Comparison of ENCODE assay signal across 23 cellular contexts in the genomic region with DNA sequence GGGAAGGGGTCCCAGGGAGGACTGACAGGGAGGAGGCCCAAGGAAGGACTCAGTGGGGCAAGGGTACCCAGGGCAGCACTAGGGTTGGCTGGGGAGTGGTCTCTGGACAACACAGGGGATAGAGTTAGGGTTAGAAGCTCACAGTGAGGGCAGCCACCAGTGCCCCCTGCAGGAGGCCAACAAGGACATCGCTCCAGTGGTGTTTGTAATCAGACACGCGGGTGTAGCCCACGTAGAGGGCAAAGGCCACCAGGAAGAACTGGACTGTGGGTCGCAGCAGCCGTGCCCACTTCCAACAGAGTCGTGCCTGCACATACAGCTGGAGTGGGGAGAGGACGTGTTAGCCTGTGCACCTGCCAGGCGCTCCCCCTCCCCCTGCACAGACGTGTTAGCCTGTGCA. TPM values are rescaled to one million over a fixed set of nuclear protein-coding genes. Genes with fewer than 3 reads are reported as not detected.
DNase-seq lines count a peak whose midpoint lies in the region; ATAC-seq and TF ChIP-seq lines count a peak whose summit lies in the region.
"Had no signal": no experiment of that assay in that cellular context is flagged by ENCODE, and none has a peak within 500 bp of the region (broad histone marks: within the 10 kb centered on the region; RNA-seq: fewer than 3 reads in every experiment).

No MANE protein-coding gene starts in this region.

- H2AFZ ChIP-seq in SK-N-SH (ENCODE audit: low read depth) (no peak overlapping the region), HCT116 (ENCODE audit: low read depth, low read length, poor library complexity, severe bottlenecking) (no peak overlapping the region)

- no peak for TF ChIP-seq POLR2A in HCT116 (IDR thresholded peaks at IDR 0.05; ENCODE audit: borderline replicate concordance, extremely low read depth, insufficient read depth, insufficient read length)

- no peaks in the 10 kb centered on the region for H3K9me3 Mint-ChIP-seq in endodermal cell
- no peaks in the 10 kb centered on the region for H3K9me3 Mint-ChIP-seq in type B pancreatic cell
- no peaks in the 10 kb centered on the region for H3K9me3 Mint-ChIP-seq in activated CD4-positive, alpha-beta memory T cell treated with anti-CD3 and anti-CD28 coated beads for 36 hours
- H3K9me3 Mint-ChIP-seq in effector memory CD8-positive, alpha-beta T cell: no peaks in the 10 kb centered on the region
- H3K9me3 Mint-ChIP-seq: activated CD4-positive, alpha-beta memory T cell treated with anti-CD3 and anti-CD28 coated beads, Interleukin-2, amount 10 ng/mL, durations not matched to agents 7 days and 5 days; naive thymus-derived CD8-positive, alpha-beta T cell had no signal

- DNase-seq in SK-N-SH (no peak), HCT116 (ENCODE audit: low read depth, low spot score) (no peak), endodermal cell (peak; percentile 48), type B pancreatic cell (ENCODE audit: extremely low spot score, unreplicated experiment) (peak; percentile 53), dermis blood vessel endothelial cell (no peak)
- DNase-seq in activated CD4-positive, alpha-beta memory T cell treated with anti-CD3 and anti-CD28 coated beads for 36 hours: no peak
- DNase-seq in effector memory CD8-positive, alpha-beta T cell: no peak
- DNase-seq: ACHN; activated CD4-positive, alpha-beta memory T cell treated with anti-CD3 and anti-CD28 coated beads, Interleukin-2, amount 10 ng/mL, durations not matched to agents 7 days and 5 days; activated T-cell treated with anti-CD3 and anti-CD28 coated beads for 4 hours; Calu3; left lung; naive thymus-derived CD8-positive, alpha-beta T cell; NCI-H2171 treated with DMSO at 0.1 percent for 48 hours; NCI-H526; ovary; right lobe of liver; stimulated activated CD8-positive, alpha-beta memory T cell treated with anti-CD3 and anti-CD28 coated beads, Interleukin-4, amount 100 ng/mL, for 48 hours; T1000 had no signal

- H3K27me3 Mint-ChIP-seq in endodermal cell (ENCODE audit: insufficient read depth) (no peaks in the 10 kb centered on the region), type B pancreatic cell (peaks cover 13% of the 10 kb centered on the region)
- peaks cover 23% of the 10 kb centered on the region for H3K27me3 Mint-ChIP-seq in activated CD4-positive, alpha-beta memory T cell treated with anti-CD3 and anti-CD28 coated beads for 36 hours
- peaks cover 29 to 45% of the 10 kb centered on the region in 2 donors for H3K27me3 Mint-ChIP-seq in effector memory CD8-positive, alpha-beta T cell

- TF ChIP-seq CTCF in SK-N-SH (IDR thresholded peaks at IDR 0.05) (peak; percentile 20; the same call in 1 of the 2 replicates), HCT116 (IDR thresholded peaks at IDR 0.05 in 2 of 3, conservative IDR thresholded peaks at IDR 0.05 in 1 of 3; ENCODE audit: borderline replicate concordance in 1 of 3, insufficient read depth in 1 of 3, low read depth in 2 of 3, low read length in 2 of 3) (peak in 2 of 3 experiments; percentile 27 to 32; a peak in 2 of 6 replicates), endodermal cell (conservative IDR thresholded peaks at IDR 0.05) (peak; percentile 59), type B pancreatic cell (conservative IDR thresholded peaks at IDR 0.05) (peak; percentile 33)

- WGBS in SK-N-SH (ENCODE audit: low lambda C conversion rate): 82% methylated on average over 6 of the region's 10 CpGs
- 90 to 94% methylated on average over 4 to 9 of the region's 10 CpGs for WGBS in endodermal cell (ENCODE audit: insufficient coverage in 1 of 2, insufficient read length in 1 of 2), 2 experiments

- intact Hi-C loops in HCT116 (cut with micrococcal nuclease): no loop called here
- intact Hi-C loops in activated CD4-positive, alpha-beta memory T cell treated with anti-CD3 and anti-CD28 coated beads for 36 hours (cut with micrococcal nuclease): no loop called here

- H3K27ac Mint-ChIP-seq in endodermal cell: no peak overlapping the region
- H3K27ac Mint-ChIP-seq in type B pancreatic cell: no peak overlapping the region
- H3K27ac Mint-ChIP-seq in activated CD4-positive, alpha-beta memory T cell treated with anti-CD3 and anti-CD28 coated beads for 36 hours: no peak overlapping the region
- H3K27ac Mint-ChIP-seq in effector memory CD8-positive, alpha-beta T cell: no peak overlapping the region
- H3K27ac Mint-ChIP-seq: activated CD4-positive, alpha-beta memory T cell treated with anti-CD3 and anti-CD28 coated beads, Interleukin-2, amount 10 ng/mL, durations not matched to agents 7 days and 5 days; naive thymus-derived CD8-positive, alpha-beta T cell had no signal

- H3K9ac ChIP-seq in SK-N-SH (no peak overlapping the region), HCT116 (ENCODE audit: low read length) (no peak overlapping the region), endodermal cell (ENCODE audit: extremely low read depth, low read length, poor library complexity, severe bottlenecking) (no peak overlapping the region)
- H3K9ac ChIP-seq: BLaER1 treated with 17β-estradiol and CSF1 and Interleukin-3, amounts not matched to agents 10 nM and 100 nM had no signal

- CTCF ChIA-PET in SK-N-SH (lab: Yijun Ruan, JAX): interaction anchor here (1.0 to 1.3 kb wide), 2 partner anchors 14 to 15 kb away, joined by 3 to 4 read pairs; no protein-coding TSS in a partner anchor
- CTCF ChIA-PET in HCT116 (lab: Charles Lee): no interaction called here
- CTCF ChIA-PET in activated CD4-positive, alpha-beta memory T cell treated with anti-CD3 and anti-CD28 coated beads for 36 hours (lab: Charles Lee): no interaction called here

- no peak overlapping the region for H3K4me3 Mint-ChIP-seq in endodermal cell
- no peak overlapping the region for H3K4me3 Mint-ChIP-seq in type B pancreatic cell
- no peak overlapping the region for H3K4me3 Mint-ChIP-seq in activated CD4-positive, alpha-beta memory T cell treated with anti-CD3 and anti-CD28 coated beads for 36 hours
- no peak overlapping the region for H3K4me3 Mint-ChIP-seq in effector memory CD8-positive, alpha-beta T cell
- H3K4me3 Mint-ChIP-seq: activated CD4-positive, alpha-beta memory T cell treated with anti-CD3 and anti-CD28 coated beads, Interleukin-2, amount 10 ng/mL, durations not matched to agents 7 days and 5 days; naive thymus-derived CD8-positive, alpha-beta T cell had no signal

- no peaks in the 10 kb centered on the region for H3F3A ChIP-seq in SK-N-SH (replicated peaks; ENCODE audit: insufficient read depth)

- H3K9me2 ChIP-seq in SK-N-SH (no peaks in the 10 kb centered on the region), HCT116 (ENCODE audit: insufficient read depth) (no peaks in the 10 kb centered on the region)

- no peak for ATAC-seq in SK-N-SH treated with all-trans-retinoic acid at 6 μM for 48 hours
- ATAC-seq in HCT116: peak; percentile 59; the same call in 1 of the 2 replicates
- ATAC-seq in effector memory CD8-positive, alpha-beta T cell (replicated peaks): no peak
- ATAC-seq: left lung; naive thymus-derived CD8-positive, alpha-beta T cell had no signal

- H3K4me2 ChIP-seq in SK-N-SH (no peak overlapping the region), HCT116 (ENCODE audit: low read length) (no peak overlapping the region)
- H3K4me2 ChIP-seq: BLaER1 treated with 17β-estradiol and CSF1 and Interleukin-3, amounts not matched to agents 10 nM and 100 nM had no signal

- no peaks in the 10 kb centered on the region for H3K36me3 ChIP-seq in SK-N-SH (replicated peaks in 1 of 2; ENCODE audit: control insufficient read depth in 1 of 2, insufficient read depth in 2 of 2, low read length in 1 of 2)
- H3K36me3 ChIP-seq in HCT116 (ENCODE audit: control insufficient read depth in 1 of 2, insufficient read depth in 2 of 2, low read length in 2 of 2): peaks cover 16 to 34% of the 10 kb centered on the region in 2 experiments; a peak in 3 of 4 replicates
- peaks cover 4% of the 10 kb centered on the region for H3K36me3 ChIP-seq in endodermal cell (ENCODE audit: control insufficient read depth, insufficient read depth, low read length)
- H3K36me3 ChIP-seq: BLaER1 treated with 17β-estradiol and CSF1 and Interleukin-3, amounts not matched to agents 10 nM and 100 nM; left lung; ovary; right lobe of liver had no signal

- H3K79me2 ChIP-seq in SK-N-SH (ENCODE audit: insufficient read depth): no peaks in the 10 kb centered on the region
- peaks cover 26% of the 10 kb centered on the region for H3K79me2 ChIP-seq in HCT116 (ENCODE audit: insufficient read depth, low read length)

- H3K27ac ChIP-seq in SK-N-SH (ENCODE audit: low read depth in 2 of 2, low read length in 1 of 2): no peak overlapping the region
- H3K27ac ChIP-seq in HCT116 (ENCODE audit: low read depth, low read length): no peak overlapping the region
- H3K27ac ChIP-seq in endodermal cell (ENCODE audit: low read depth, low read length): no peak overlapping the region
- H3K27ac ChIP-seq: BLaER1 treated with 17β-estradiol and CSF1 and Interleukin-3, amounts not matched to agents 10 nM and 100 nM; HL-60; left lung; ovary; right lobe of liver had no signal

- TF ChIP-seq RAD21 in SK-N-SH (IDR thresholded peaks at IDR 0.05; ENCODE audit: low read length): no peak
- no peak for TF ChIP-seq RAD21 in HCT116 (IDR thresholded peaks at IDR 0.05; ENCODE audit: low read depth)

- POLR2A ChIA-PET in SK-N-SH (lab: Yijun Ruan, JAX): no interaction called here
- POLR2A ChIA-PET in HCT116 (lab: Charles Lee): no interaction called here
- POLR2A ChIA-PET in activated CD4-positive, alpha-beta memory T cell treated with anti-CD3 and anti-CD28 coated beads for 36 hours (lab: Charles Lee): no interaction called here

- H3K4me1 Mint-ChIP-seq in endodermal cell (peaks cover 16% of the 10 kb centered on the region), type B pancreatic cell (ENCODE audit: unreplicated experiment) (no peaks in the 10 kb centered on the region)
- no peaks in the 10 kb centered on the region for H3K4me1 Mint-ChIP-seq in activated CD4-positive, alpha-beta memory T cell treated with anti-CD3 and anti-CD28 coated beads for 36 hours (ENCODE audit: low read depth)
- H3K4me1 Mint-ChIP-seq in effector memory CD8-positive, alpha-beta T cell (ENCODE audit: low read depth in 2 of 2): no peaks in the 10 kb centered on the region
- H3K4me1 Mint-ChIP-seq: activated CD4-positive, alpha-beta memory T cell treated with anti-CD3 and anti-CD28 coated beads, Interleukin-2, amount 10 ng/mL, durations not matched to agents 7 days and 5 days; naive thymus-derived CD8-positive, alpha-beta T cell had no signal

- RAD21 ChIA-PET in HCT116 (lab: Charles Lee; ENCODE audit: low non-redundant PET in 1 of 2, low total read pairs in 2 of 2, uncharacterized antibody in 2 of 2, unreplicated experiment in 2 of 2): no interaction called here

- H3K4me3 ChIP-seq in SK-N-SH (ENCODE audit: low read depth in 2 of 2, low read length in 1 of 2): no peak overlapping the region
- H3K4me3 ChIP-seq in HCT116 (replicated peaks in 1 of 2; ENCODE audit: low read depth in 1 of 2, low read length in 2 of 2): no peak overlapping the region
- no peak overlapping the region for H3K4me3 ChIP-seq in endodermal cell (ENCODE audit: low read length)
- H3K4me3 ChIP-seq: BLaER1 treated with 17β-estradiol and CSF1 and Interleukin-3, amounts not matched to agents 10 nM and 100 nM; left lung; ovary; right lobe of liver had no signal

- peaks cover 45% of the 10 kb centered on the region for H3K36me3 Mint-ChIP-seq in endodermal cell (ENCODE audit: low read depth)
- no peaks in the 10 kb centered on the region for H3K36me3 Mint-ChIP-seq in type B pancreatic cell
- no peaks in the 10 kb centered on the region for H3K36me3 Mint-ChIP-seq in activated CD4-positive, alpha-beta memory T cell treated with anti-CD3 and anti-CD28 coated beads for 36 hours
- H3K36me3 Mint-ChIP-seq in effector memory CD8-positive, alpha-beta T cell (ENCODE audit: insufficient read depth): no peaks in the 10 kb centered on the region
- H3K36me3 Mint-ChIP-seq: naive thymus-derived CD8-positive, alpha-beta T cell had no signal

- no peaks in the 10 kb centered on the region for H3K9me3 ChIP-seq in SK-N-SH
- H3K9me3 ChIP-seq in HCT116 (ENCODE audit: control insufficient read depth in 1 of 2, insufficient read depth in 1 of 2, low read depth in 1 of 2, low read length in 2 of 2): no peaks in the 10 kb centered on the region
- H3K9me3 ChIP-seq in endodermal cell (ENCODE audit: control insufficient read depth, low read length): no peaks in the 10 kb centered on the region
- H3K9me3 ChIP-seq: BLaER1 treated with 17β-estradiol and CSF1 and Interleukin-3, amounts not matched to agents 10 nM and 100 nM; left lung; ovary; right lobe of liver had no signal

- BruUV-seq in HCT116 (replicated peaks; lab: Mats Ljungman, UMichigan): no TSS peak

- H3K27me3 ChIP-seq in SK-N-SH (ENCODE audit: insufficient read depth) (no peaks in the 10 kb centered on the region), HCT116 (ENCODE audit: insufficient read depth, low read length) (no peaks in the 10 kb centered on the region), endodermal cell (ENCODE audit: control insufficient read depth, insufficient read depth, low read length, poor library complexity, severe bottlenecking) (no peaks in the 10 kb centered on the region)
- H3K27me3 ChIP-seq: BLaER1 treated with 17β-estradiol and CSF1 and Interleukin-3, amounts not matched to agents 10 nM and 100 nM; ovary; right lobe of liver had no signal

- H4K20me1 ChIP-seq in SK-N-SH (ENCODE audit: insufficient read depth): no peaks in the 10 kb centered on the region
- H4K20me1 ChIP-seq in HCT116 (ENCODE audit: insufficient read depth): no peaks in the 10 kb centered on the region
- H4K20me1 ChIP-seq: BLaER1 treated with 17β-estradiol and CSF1 and Interleukin-3, amounts not matched to agents 10 nM and 100 nM had no signal

- H3K4me1 ChIP-seq in SK-N-SH (ENCODE audit: control insufficient read depth in 1 of 2, insufficient read depth in 2 of 2, low read depth in 1 of 2, low read length in 1 of 2) (no peaks in the 10 kb centered on the region), HCT116 (ENCODE audit: control insufficient read depth in 1 of 2, insufficient read depth in 2 of 2, low read length in 2 of 2) (no peaks in the 10 kb centered on the region), endodermal cell (ENCODE audit: control insufficient read depth, insufficient read depth, low read length) (no peaks in the 10 kb centered on the region)
- H3K4me1 ChIP-seq: left lung, right lobe of liver had no signal

- no peak for TF ChIP-seq EP300 in SK-N-SH (IDR thresholded peaks at IDR 0.05; ENCODE audit: borderline replicate concordance in 1 of 2, low read depth in 1 of 2, low read length in 1 of 2)

RNA-seq across cellular contexts. Expression of gene PLPP2, which starts 9.2 kb away (rescaled TPM):
- polyA plus RNA-seq in SK-N-SH (2012; rRNA removed): 27.3 and 33.6 TPM in 2 replicates
- polyA plus RNA-seq in SK-N-SH (2012; cell fraction: cytosol; rRNA removed): 19.4 and 27.7 TPM in 2 replicates
- 44.7 and 58.0 TPM in 2 replicates for polyA plus RNA-seq in SK-N-SH (2012; cell fraction: nucleus; rRNA removed)
- total RNA-seq in HCT116 (2021; ENCODE audit: unreplicated experiment) (128 TPM), endodermal cell (10 to 100 TPM; 49.9 to 56.9 TPM), type B pancreatic cell (ENCODE audit: low replicate concordance) (7.6 and 8.6 TPM in 2 replicates), dermis blood vessel endothelial cell (14.3 and 25.8 TPM in 2 replicates)
- polyA plus RNA-seq in HCT116 (2012): 153 and 158 TPM in 2 replicates
- 5.0 TPM for polyA plus RNA-seq in endodermal cell (2013, experiment 1 of 2)
- polyA plus RNA-seq in endodermal cell (2013, experiment 2 of 2): 5.8 TPM
- total RNA-seq in activated CD4-positive, alpha-beta memory T cell treated with anti-CD3 and anti-CD28 coated beads for 36 hours: under 1 TPM; 0.51 to 0.67 TPM
- total RNA-seq: HepG2; naive thymus-derived CD8-positive, alpha-beta T cell had no signal
- polyA plus RNA-seq: HepG2 had no signal

Comparison
In these comparisons a context has a peak if more than half of its experiments do, and no peak if none do; other contexts are left out.
1. DNase-seq: peak in endodermal cell (single experiment) and type B pancreatic cell (single experiment); none in SK-N-SH (single experiment), HCT116 (single experiment), dermis blood vessel endothelial cell (single experiment), activated CD4-positive, alpha-beta memory T cell treated with anti-CD3 and anti-CD28 coated beads for 36 hours (single experiment) and effector memory CD8-positive, alpha-beta T cell (0 of 3).
2. Peak in every context shown above with its lines, with median percentiles within 50 percentile points of each other: CTCF ChIP-seq.